ENCODE assay signal across 1 cellular context in genomic region chr6:2684766-2685754, GRCh38.
A peak's percentile ranks its signal among the peaks of the same experiment; 100 is the strongest.
TF ChIP-seq lines count a peak whose summit lies in the region.

No MANE protein-coding gene starts in this region.

TF ChIP-seq in K562, 482 proteins besides CTCF, POLR2A, EP300 and RAD21 (continued from another document):
- no peak for TF ChIP-seq ELK3 (CRISPR knock-in tag; IDR thresholded peaks at IDR 0.05)
- peak; percentile 86 for TF ChIP-seq ZBTB33 (CRISPR knock-in tag; IDR thresholded peaks at IDR 0.05)
- no peak for TF ChIP-seq RBM25 (IDR thresholded peaks at IDR 0.05; ENCODE audit: low read depth, low read length, severe bottlenecking)
- TF ChIP-seq HNRNPL (IDR thresholded peaks at IDR 0.05; ENCODE audit: low read depth, low read length): no peak
- TF ChIP-seq CREB3L1 (IDR thresholded peaks at IDR 0.05; ENCODE audit: borderline replicate concordance, low read depth): no peak
- 0 out of 2 replicates have a peak, but pooled peaks have one; percentile 19 for TF ChIP-seq L3MBTL2 (IDR thresholded peaks at IDR 0.05)
- no peak for TF ChIP-seq ZNF512 (tag; IDR thresholded peaks at IDR 0.05)
- no peak for TF ChIP-seq ELF1 (tag; IDR thresholded peaks at IDR 0.05)
- TF ChIP-seq ZNF121 (CRISPR knock-in tag; conservative IDR thresholded peaks at IDR 0.05): no peak
- peak; percentile 94 for TF ChIP-seq SPI1 (IDR thresholded peaks at IDR 0.05; ENCODE audit: borderline replicate concordance, low read depth, low read length)
- TF ChIP-seq TAF15 (IDR thresholded peaks at IDR 0.05; ENCODE audit: low read depth, low read length): no peak
- no peak for TF ChIP-seq PHF20 (IDR thresholded peaks at IDR 0.05; ENCODE audit: partially characterized antibody)
- TF ChIP-seq ZNF184 (CRISPR knock-in tag; IDR thresholded peaks at IDR 0.05): no peak
- TF ChIP-seq ZFPM2 (CRISPR knock-in tag; IDR thresholded peaks at IDR 0.05): no peak
- TF ChIP-seq E2F6 (IDR thresholded peaks at IDR 0.05; ENCODE audit: borderline replicate concordance in 1 of 2, extremely low read depth in 1 of 2, insufficient read depth in 1 of 2, insufficient read length in 1 of 2, low read depth in 1 of 2, low read length in 1 of 2, poor library complexity in 1 of 2, severe bottlenecking in 1 of 2): peak in 1 of 2 experiments; percentile 11
- TF ChIP-seq KDM5B (IDR thresholded peaks at IDR 0.05; ENCODE audit: insufficient replicate concordance, low read depth, low read length): no peak
- TF ChIP-seq SMAD1 (IDR thresholded peaks at IDR 0.05; ENCODE audit: low read depth, low read length, partially characterized antibody): no peak
- TF ChIP-seq EWSR1 (IDR thresholded peaks at IDR 0.05; ENCODE audit: borderline replicate concordance, low read depth, partially characterized antibody): no peak
- no peak for TF ChIP-seq WHSC1 (IDR thresholded peaks at IDR 0.05; ENCODE audit: low read length)
- no peak for TF ChIP-seq ZNF134 (CRISPR knock-in tag; conservative IDR thresholded peaks at IDR 0.05)
- no peak for TF ChIP-seq YBX1 (IDR thresholded peaks at IDR 0.05)
- TF ChIP-seq MCM5 (IDR thresholded peaks at IDR 0.05; ENCODE audit: low read depth): no peak
- TF ChIP-seq SP1 (CRISPR knock-in tag; IDR thresholded peaks at IDR 0.05): no peak
- no peak for TF ChIP-seq CBX2 (IDR thresholded peaks at IDR 0.05; ENCODE audit: insufficient read depth, low read length, poor library complexity, severe bottlenecking)
- no peak for TF ChIP-seq THRAP3 (IDR thresholded peaks at IDR 0.05; ENCODE audit: borderline replicate concordance)
- 0 out of 2 replicates have a peak, but pooled peaks have one; percentile 37 for TF ChIP-seq MAX (CRISPR knock-in tag; IDR thresholded peaks at IDR 0.05)
- TF ChIP-seq ZNF696 (CRISPR knock-in tag; conservative IDR thresholded peaks at IDR 0.05): no peak
- no peak for TF ChIP-seq KAT7 (CRISPR knock-in tag; IDR thresholded peaks at IDR 0.05; ENCODE audit: borderline replicate concordance)
- TF ChIP-seq TBL1XR1 (IDR thresholded peaks at IDR 0.05; ENCODE audit: low read length in 2 of 2): no peak
- no peak for TF ChIP-seq SMAD2 (IDR thresholded peaks at IDR 0.05; ENCODE audit: low read depth, low read length)
- TF ChIP-seq HNRNPUL1 (IDR thresholded peaks at IDR 0.05; ENCODE audit: low read length): no peak
- TF ChIP-seq MTA2 (IDR thresholded peaks at IDR 0.05; ENCODE audit: low read depth): no peak
- no peak for TF ChIP-seq TAF1 (IDR thresholded peaks at IDR 0.05; ENCODE audit: control insufficient read depth, extremely low read depth, insufficient read depth, low read length, severe bottlenecking)
